1 cellular context compared by ENCODE assay signal in genomic region chr12:106106892-106107291, GRCh38.
TF ChIP-seq lines count a peak whose summit lies in the region.

No MANE protein-coding gene starts in this region.

TF ChIP-seq in H1, 55 proteins besides CTCF, POLR2A, EP300 and RAD21 (continued from another document):
- TF ChIP-seq, protein P1, sequence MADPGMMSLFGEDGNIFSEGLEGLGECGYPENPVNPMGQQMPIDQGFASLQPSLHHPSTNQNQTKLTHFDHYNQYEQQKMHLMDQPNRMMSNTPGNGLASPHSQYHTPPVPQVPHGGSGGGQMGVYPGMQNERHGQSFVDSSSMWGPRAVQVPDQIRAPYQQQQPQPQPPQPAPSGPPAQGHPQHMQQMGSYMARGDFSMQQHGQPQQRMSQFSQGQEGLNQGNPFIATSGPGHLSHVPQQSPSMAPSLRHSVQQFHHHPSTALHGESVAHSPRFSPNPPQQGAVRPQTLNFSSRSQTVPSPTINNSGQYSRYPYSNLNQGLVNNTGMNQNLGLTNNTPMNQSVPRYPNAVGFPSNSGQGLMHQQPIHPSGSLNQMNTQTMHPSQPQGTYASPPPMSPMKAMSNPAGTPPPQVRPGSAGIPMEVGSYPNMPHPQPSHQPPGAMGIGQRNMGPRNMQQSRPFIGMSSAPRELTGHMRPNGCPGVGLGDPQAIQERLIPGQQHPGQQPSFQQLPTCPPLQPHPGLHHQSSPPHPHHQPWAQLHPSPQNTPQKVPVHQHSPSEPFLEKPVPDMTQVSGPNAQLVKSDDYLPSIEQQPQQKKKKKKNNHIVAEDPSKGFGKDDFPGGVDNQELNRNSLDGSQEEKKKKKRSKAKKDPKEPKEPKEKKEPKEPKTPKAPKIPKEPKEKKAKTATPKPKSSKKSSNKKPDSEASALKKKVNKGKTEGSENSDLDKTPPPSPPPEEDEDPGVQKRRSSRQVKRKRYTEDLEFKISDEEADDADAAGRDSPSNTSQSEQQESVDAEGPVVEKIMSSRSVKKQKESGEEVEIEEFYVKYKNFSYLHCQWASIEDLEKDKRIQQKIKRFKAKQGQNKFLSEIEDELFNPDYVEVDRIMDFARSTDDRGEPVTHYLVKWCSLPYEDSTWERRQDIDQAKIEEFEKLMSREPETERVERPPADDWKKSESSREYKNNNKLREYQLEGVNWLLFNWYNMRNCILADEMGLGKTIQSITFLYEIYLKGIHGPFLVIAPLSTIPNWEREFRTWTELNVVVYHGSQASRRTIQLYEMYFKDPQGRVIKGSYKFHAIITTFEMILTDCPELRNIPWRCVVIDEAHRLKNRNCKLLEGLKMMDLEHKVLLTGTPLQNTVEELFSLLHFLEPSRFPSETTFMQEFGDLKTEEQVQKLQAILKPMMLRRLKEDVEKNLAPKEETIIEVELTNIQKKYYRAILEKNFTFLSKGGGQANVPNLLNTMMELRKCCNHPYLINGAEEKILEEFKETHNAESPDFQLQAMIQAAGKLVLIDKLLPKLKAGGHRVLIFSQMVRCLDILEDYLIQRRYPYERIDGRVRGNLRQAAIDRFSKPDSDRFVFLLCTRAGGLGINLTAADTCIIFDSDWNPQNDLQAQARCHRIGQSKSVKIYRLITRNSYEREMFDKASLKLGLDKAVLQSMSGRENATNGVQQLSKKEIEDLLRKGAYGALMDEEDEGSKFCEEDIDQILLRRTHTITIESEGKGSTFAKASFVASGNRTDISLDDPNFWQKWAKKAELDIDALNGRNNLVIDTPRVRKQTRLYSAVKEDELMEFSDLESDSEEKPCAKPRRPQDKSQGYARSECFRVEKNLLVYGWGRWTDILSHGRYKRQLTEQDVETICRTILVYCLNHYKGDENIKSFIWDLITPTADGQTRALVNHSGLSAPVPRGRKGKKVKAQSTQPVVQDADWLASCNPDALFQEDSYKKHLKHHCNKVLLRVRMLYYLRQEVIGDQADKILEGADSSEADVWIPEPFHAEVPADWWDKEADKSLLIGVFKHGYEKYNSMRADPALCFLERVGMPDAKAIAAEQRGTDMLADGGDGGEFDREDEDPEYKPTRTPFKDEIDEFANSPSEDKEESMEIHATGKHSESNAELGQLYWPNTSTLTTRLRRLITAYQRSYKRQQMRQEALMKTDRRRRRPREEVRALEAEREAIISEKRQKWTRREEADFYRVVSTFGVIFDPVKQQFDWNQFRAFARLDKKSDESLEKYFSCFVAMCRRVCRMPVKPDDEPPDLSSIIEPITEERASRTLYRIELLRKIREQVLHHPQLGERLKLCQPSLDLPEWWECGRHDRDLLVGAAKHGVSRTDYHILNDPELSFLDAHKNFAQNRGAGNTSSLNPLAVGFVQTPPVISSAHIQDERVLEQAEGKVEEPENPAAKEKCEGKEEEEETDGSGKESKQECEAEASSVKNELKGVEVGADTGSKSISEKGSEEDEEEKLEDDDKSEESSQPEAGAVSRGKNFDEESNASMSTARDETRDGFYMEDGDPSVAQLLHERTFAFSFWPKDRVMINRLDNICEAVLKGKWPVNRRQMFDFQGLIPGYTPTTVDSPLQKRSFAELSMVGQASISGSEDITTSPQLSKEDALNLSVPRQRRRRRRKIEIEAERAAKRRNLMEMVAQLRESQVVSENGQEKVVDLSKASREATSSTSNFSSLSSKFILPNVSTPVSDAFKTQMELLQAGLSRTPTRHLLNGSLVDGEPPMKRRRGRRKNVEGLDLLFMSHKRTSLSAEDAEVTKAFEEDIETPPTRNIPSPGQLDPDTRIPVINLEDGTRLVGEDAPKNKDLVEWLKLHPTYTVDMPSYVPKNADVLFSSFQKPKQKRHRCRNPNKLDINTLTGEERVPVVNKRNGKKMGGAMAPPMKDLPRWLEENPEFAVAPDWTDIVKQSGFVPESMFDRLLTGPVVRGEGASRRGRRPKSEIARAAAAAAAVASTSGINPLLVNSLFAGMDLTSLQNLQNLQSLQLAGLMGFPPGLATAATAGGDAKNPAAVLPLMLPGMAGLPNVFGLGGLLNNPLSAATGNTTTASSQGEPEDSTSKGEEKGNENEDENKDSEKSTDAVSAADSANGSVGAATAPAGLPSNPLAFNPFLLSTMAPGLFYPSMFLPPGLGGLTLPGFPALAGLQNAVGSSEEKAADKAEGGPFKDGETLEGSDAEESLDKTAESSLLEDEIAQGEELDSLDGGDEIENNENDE (IDR thresholded peaks at IDR 0.05; ENCODE audit: insufficient replicate concordance, low read length) = no peak
- TF ChIP-seq SP2 (IDR thresholded peaks at IDR 0.05; ENCODE audit: low read length) = no peak
- TF ChIP-seq, protein P2, sequence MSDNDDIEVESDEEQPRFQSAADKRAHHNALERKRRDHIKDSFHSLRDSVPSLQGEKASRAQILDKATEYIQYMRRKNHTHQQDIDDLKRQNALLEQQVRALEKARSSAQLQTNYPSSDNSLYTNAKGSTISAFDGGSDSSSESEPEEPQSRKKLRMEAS (IDR thresholded peaks at IDR 0.05) = no peak
- no peak for TF ChIP-seq FOSL1 (IDR thresholded peaks at IDR 0.05; ENCODE audit: insufficient read depth, low read depth, low read length)
- TF ChIP-seq MAFK (IDR thresholded peaks at IDR 0.05; ENCODE audit: low read depth, low read length) = no peak
